In genomic region chr10:128892005-128892404, GRCh38 we compare ENCODE assay signal across 28 cellular contexts.
"Had no signal": no experiment of that assay in that cellular context is flagged by ENCODE, and none has a peak within 500 bp of the region (broad histone marks: within the 10 kb centered on the region; RNA-seq: fewer than 3 reads in every experiment).

No MANE protein-coding gene starts in this region.

- DNase-seq: naive thymus-derived CD8-positive, alpha-beta T cell; occipital lobe; ovary; posterior cingulate gyrus; psoas muscle; right cardiac atrium; right lobe of liver; sigmoid colon; small intestine; stimulated activated CD4-positive, alpha-beta T cell treated with anti-CD3 and anti-CD28 coated beads, Interleukin-15, amount 100 ng/mL, for 24 hours; stimulated activated CD4-positive, alpha-beta T cell treated with anti-CD3 and anti-CD28 coated beads, Interleukin-2, amount 100 ng/mL, for 24 hours; stimulated activated CD4-positive, alpha-beta T cell treated with anti-CD3 and anti-CD28 coated beads, Interleukin-2, amount 100 ng/mL, for 48 hours; stimulated activated CD4-positive, alpha-beta T cell treated with anti-CD3 and anti-CD28 coated beads, Interleukin-4, amount 100 ng/mL, for 24 hours; stimulated activated CD8-positive, alpha-beta memory T cell treated with anti-CD3 and anti-CD28 coated beads, Interleukin-4, amount 100 ng/mL, for 48 hours; stimulated activated naive CD4-positive, alpha-beta T cell; stimulated activated naive CD8-positive, alpha-beta T cell treated with anti-CD3 and anti-CD28 coated beads, Interleukin-15, amount 100 ng/mL, for 72 hours; stimulated activated naive CD8-positive, alpha-beta T cell treated with anti-CD3 and anti-CD28 coated beads, Interleukin-15, Interleukin-2, amounts not matched to agents 100 U/mL and 50 U/mL, for 24 hours; thyroid gland; trophoblast cell; upper lobe of left lung had no signal

- H2AFZ ChIP-seq: neural progenitor cell, parathyroid adenoma had no signal

- H3K27ac ChIP-seq: neural progenitor cell, ovary, parathyroid adenoma, psoas muscle, right lobe of liver, sigmoid colon, thoracic aorta, thyroid gland, tibial nerve, upper lobe of left lung, vagina had no signal

- ATAC-seq: naive thymus-derived CD8-positive, alpha-beta T cell; psoas muscle; right cardiac atrium; stimulated activated memory B cell treated with anti-CD40 and anti-IgM and Interleukin-4, amounts not matched to agents 10 μg/mL and 1 μg/mL and 100 μg/mL, for 72 hours; stimulated activated naive CD8-positive, alpha-beta T cell treated with anti-CD3 and anti-CD28 coated beads, Interleukin-15, amount 100 ng/mL, for 72 hours; stimulated activated naive CD8-positive, alpha-beta T cell treated with anti-CD3 and anti-CD28 coated beads, Interleukin-15, Interleukin-2, amounts not matched to agents 100 U/mL and 50 U/mL, for 24 hours had no signal

- H3K4me1 ChIP-seq: parathyroid adenoma, psoas muscle, right lobe of liver, sigmoid colon, upper lobe of left lung, vagina had no signal

- H3K27me3 Mint-ChIP-seq: stimulated activated memory B cell treated with anti-CD40 and anti-IgM and Interleukin-4, amounts not matched to agents 10 μg/mL and 1 μg/mL and 100 μg/mL, for 72 hours had no signal

- H3K4me3 ChIP-seq: neural progenitor cell, ovary, psoas muscle, right lobe of liver, sigmoid colon, thoracic aorta, thyroid gland, tibial nerve, upper lobe of left lung, vagina had no signal

- H3K4me2 ChIP-seq: neural progenitor cell had no signal

- H3K4me3 Mint-ChIP-seq: naive thymus-derived CD8-positive, alpha-beta T cell; natural killer cell treated with Interleukin-12 subunit alpha and Interleukin-12 subunit beta and Interleukin-15 and Interleukin-18, amount 100 ng/mL, for 72 hours; neural progenitor cell; stimulated activated memory B cell treated with anti-CD40 and anti-IgM and Interleukin-4, amounts not matched to agents 10 μg/mL and 1 μg/mL and 100 μg/mL, for 72 hours; stimulated activated naive CD8-positive, alpha-beta T cell treated with anti-CD3 and anti-CD28 coated beads, Interleukin-15, amount 100 ng/mL, for 72 hours had no signal

- H3K9me3 ChIP-seq: ovary, psoas muscle, right lobe of liver, thoracic aorta, thyroid gland, upper lobe of left lung had no signal

- H3K36me3 Mint-ChIP-seq: natural killer cell treated with Interleukin-12 subunit alpha and Interleukin-12 subunit beta and Interleukin-15 and Interleukin-18, amount 100 ng/mL, for 72 hours; neural progenitor cell; stimulated activated memory B cell treated with anti-CD40 and anti-IgM and Interleukin-4, amounts not matched to agents 10 μg/mL and 1 μg/mL and 100 μg/mL, for 72 hours had no signal

- H3K27ac Mint-ChIP-seq: naive thymus-derived CD8-positive, alpha-beta T cell; natural killer cell treated with Interleukin-12 subunit alpha and Interleukin-12 subunit beta and Interleukin-15 and Interleukin-18, amount 100 ng/mL, for 72 hours; neural progenitor cell; progenitor cell of endocrine pancreas; stimulated activated memory B cell treated with anti-CD40 and anti-IgM and Interleukin-4, amounts not matched to agents 10 μg/mL and 1 μg/mL and 100 μg/mL, for 72 hours; stimulated activated naive CD8-positive, alpha-beta T cell treated with anti-CD3 and anti-CD28 coated beads, Interleukin-15, amount 100 ng/mL, for 72 hours had no signal

- H3K9ac ChIP-seq: neural progenitor cell, parathyroid adenoma had no signal

- H3K36me3 ChIP-seq: neural progenitor cell, ovary, right lobe of liver, sigmoid colon, thoracic aorta, thyroid gland, tibial nerve, upper lobe of left lung, vagina had no signal

- H3K4me1 Mint-ChIP-seq: stimulated activated memory B cell treated with anti-CD40 and anti-IgM and Interleukin-4, amounts not matched to agents 10 μg/mL and 1 μg/mL and 100 μg/mL, for 72 hours; stimulated activated naive CD8-positive, alpha-beta T cell treated with anti-CD3 and anti-CD28 coated beads, Interleukin-15, amount 100 ng/mL, for 72 hours had no signal

- H3K27me3 ChIP-seq: neural progenitor cell, ovary, right lobe of liver, sigmoid colon, thyroid gland, tibial nerve, upper lobe of left lung, vagina had no signal

- H3K9me3 Mint-ChIP-seq: natural killer cell treated with Interleukin-12 subunit alpha and Interleukin-12 subunit beta and Interleukin-15 and Interleukin-18, amount 100 ng/mL, for 72 hours had no signal

- H3K79me2 ChIP-seq: parathyroid adenoma had no signal
